In genomic region chr16:79844603-79845002, GRCh38 we compare ENCODE assay signal across 33 cellular contexts.
DNase-seq lines count a peak whose midpoint lies in the region; ATAC-seq and TF ChIP-seq lines count a peak whose summit lies in the region.
"Had no signal": no experiment of that assay in that cellular context is flagged by ENCODE, and none has a peak within 500 bp of the region (broad histone marks: within the 10 kb centered on the region; RNA-seq: fewer than 3 reads in every experiment).

No MANE protein-coding gene starts in this region.

- TF ChIP-seq POLR2A in esophagus squamous epithelium (IDR thresholded peaks at IDR 0.05), result no peak

- H2AFZ ChIP-seq in OCI-LY3 (ENCODE audit: low read depth, low read length), result no peak overlapping the region
- no peak overlapping the region for H2AFZ ChIP-seq in GM23248
- H2AFZ ChIP-seq: GM23338 had no signal

- H3K27me3 ChIP-seq in OCI-LY3 (ENCODE audit: low read depth, low read length), result no peaks in the 10 kb centered on the region
- no peaks in the 10 kb centered on the region for H3K27me3 ChIP-seq in esophagus squamous epithelium
- H3K27me3 ChIP-seq in GM23248 (replicated peaks; ENCODE audit: insufficient read depth), result no peaks in the 10 kb centered on the region
- H3K27me3 ChIP-seq: colonic mucosa, thyroid gland, vagina had no signal

- in situ Hi-C loops in GM23248 (cut with MboI), result no loop called here

- CTCF ChIA-PET in activated CD4-positive, alpha-beta T cell treated with anti-CD3 and anti-CD28 coated beads, Interleukin-2, amount 10 ng/mL, durations not matched to agents 7 days and 5 days (lab: Charles Lee), result no interaction called here

- H3K4me3 ChIP-seq in OCI-LY3 (ENCODE audit: low read length) (peak overlapping the region; percentile 74), esophagus squamous epithelium (no peak overlapping the region), GM23248 (no peak overlapping the region)
- H3K4me3 ChIP-seq: A549, cardiac muscle cell, colonic mucosa, GM23338, lung, psoas muscle, thyroid gland, vagina had no signal

- peak overlapping the region; percentile 48 for H3K27ac Mint-ChIP-seq in activated CD4-positive, alpha-beta T cell treated with anti-CD3 and anti-CD28 coated beads, Interleukin-2, amount 10 ng/mL, durations not matched to agents 7 days and 5 days
- H3K27ac Mint-ChIP-seq: activated naive CD8-positive, alpha-beta T cell; GM23338; naive thymus-derived CD8-positive, alpha-beta T cell had no signal

- peaks cover 3% of the 10 kb centered on the region for H3K36me3 Mint-ChIP-seq in activated CD4-positive, alpha-beta T cell treated with anti-CD3 and anti-CD28 coated beads, Interleukin-2, amount 10 ng/mL, durations not matched to agents 7 days and 5 days (ENCODE audit: low read depth)
- H3K36me3 Mint-ChIP-seq: activated naive CD8-positive, alpha-beta T cell; CD4-positive, alpha-beta memory T cell; naive thymus-derived CD8-positive, alpha-beta T cell had no signal

- H3K4me1 ChIP-seq in OCI-LY3 (ENCODE audit: low read length), result peaks cover 36% of the 10 kb centered on the region
- H3K4me1 ChIP-seq in esophagus squamous epithelium, result peaks cover 16 to 72% (median 29%) of the 10 kb centered on the region in 3 donors
- no peaks in the 10 kb centered on the region for H3K4me1 ChIP-seq in GM23248 (ENCODE audit: insufficient read depth)
- H3K4me1 ChIP-seq: A549, colonic mucosa, psoas muscle, thyroid gland had no signal

- POLR2A ChIA-PET in activated CD4-positive, alpha-beta T cell treated with anti-CD3 and anti-CD28 coated beads, Interleukin-2, amount 10 ng/mL, durations not matched to agents 7 days and 5 days (lab: Charles Lee), result interaction anchor here (1.1 kb wide), 1 partner anchor 227 kb away, joined by 4 read pairs; no protein-coding TSS in a partner anchor

- H4K20me1 ChIP-seq in OCI-LY3 (ENCODE audit: insufficient read depth, low read length) (no peaks in the 10 kb centered on the region), GM23248 (ENCODE audit: insufficient read depth) (no peaks in the 10 kb centered on the region)

- peak; percentile 7 for ATAC-seq in GM21367 (IDR thresholded peaks at IDR 0.05; ENCODE audit: unreplicated experiment)
- ATAC-seq in HG02938 (IDR thresholded peaks at IDR 0.05; ENCODE audit: unreplicated experiment), result no peak
- ATAC-seq: A549; GM23338; left cardiac atrium; naive thymus-derived CD8-positive, alpha-beta T cell; psoas muscle; sciatic nerve had no signal

- peak overlapping the region; percentile 73; the same call in 1 of the 2 replicates for H3K9ac ChIP-seq in OCI-LY3 (ENCODE audit: low read length)
- no peak overlapping the region for H3K9ac ChIP-seq in GM23248
- H3K9ac ChIP-seq: SK-N-SH had no signal

- intact Hi-C loops in esophagus squamous epithelium (cut with DNase I), result no loop called here

- H3K9me3 ChIP-seq in OCI-LY3 (ENCODE audit: insufficient read depth, low read length) (0 out of 2 replicates have a peak, but pooled peaks cover 7% of the 10 kb centered on the region), esophagus squamous epithelium (no peaks in the 10 kb centered on the region), GM23248 (ENCODE audit: low read depth) (no peaks in the 10 kb centered on the region)
- H3K9me3 ChIP-seq: A549, colonic mucosa, psoas muscle, SK-N-SH, thyroid gland, vagina had no signal

- H3K27ac ChIP-seq in OCI-LY3 (ENCODE audit: low read length), result peak overlapping the region; percentile 98
- peak overlapping the region in 3 of 4 donors; percentile 39 to 59 (median 58) for H3K27ac ChIP-seq in esophagus squamous epithelium
- H3K27ac ChIP-seq in GM23248, result no peak overlapping the region
- H3K27ac ChIP-seq: A549, cardiac muscle cell, colonic mucosa, psoas muscle, thyroid gland, vagina had no signal

- no peak for TF ChIP-seq CTCF in OCI-LY3 (IDR thresholded peaks at IDR 0.05; ENCODE audit: low read depth, low read length)
- TF ChIP-seq CTCF in esophagus squamous epithelium (IDR thresholded peaks at IDR 0.05), result no peak

- H3K4me2 ChIP-seq in OCI-LY3 (ENCODE audit: low read length) (peak overlapping the region; percentile 97), GM23248 (ENCODE audit: unreplicated experiment) (no peak overlapping the region)
- H3K4me2 ChIP-seq: A549, GM23338, SK-N-SH had no signal

- DNase-seq in activated CD4-positive, alpha-beta T cell treated with anti-CD3 and anti-CD28 coated beads, Interleukin-2, amount 10 ng/mL, durations not matched to agents 7 days and 5 days, result no peak
- DNase-seq in activated CD4-positive, alpha-beta T cell treated with anti-CD3 and anti-CD28 coated beads, Interleukin-2, amount 50 U/mL, for 4 hours, result no peak
- no peak for DNase-seq in esophagus squamous epithelium (lab: John Stamatoyannopoulos, UW)
- no peak for DNase-seq in GM23248
- DNase-seq in dedifferentiated amniotic fluid mesenchymal stem cell (ENCODE audit: extremely low spot score), result no peak
- DNase-seq: activated CD8-positive, alpha-beta memory T cell treated with anti-CD3 and anti-CD28 coated beads, Interleukin-2, amount 50 U/mL, for 48 hours; activated effector memory CD4-positive, alpha-beta T cell treated with Interleukin-2 at 50 U/mL for 16 hours; colonic mucosa; effector CD8-positive, alpha-beta T cell; hypothalamus; left cardiac atrium; naive thymus-derived CD8-positive, alpha-beta T cell; NCI-H1092 treated with DMSO at 0.1 percent for 48 hours; NCI-H187 treated with DMSO at 0.1 percent for 48 hours; NCI-H2171 treated with DMSO at 0.1 percent for 48 hours; NCI-H510A; occipital lobe; psoas muscle; SK-N-SH; stimulated activated CD4-positive, alpha-beta T cell treated with anti-CD3 and anti-CD28 coated beads, Interleukin-12 subunit alpha, Interleukin-12 subunit beta, amount 100 ng/mL, for 4 hours; stimulated activated CD4-positive, alpha-beta T cell treated with anti-CD3 and anti-CD28 coated beads, Interleukin-2, amount 100 ng/mL, for 48 hours; thyroid gland had no signal

- H3K79me2 ChIP-seq in OCI-LY3 (ENCODE audit: low read length), result no peaks in the 10 kb centered on the region
- no peaks in the 10 kb centered on the region for H3K79me2 ChIP-seq in GM23248 (ENCODE audit: insufficient read depth)

- no peaks in the 10 kb centered on the region for H3F3A ChIP-seq in GM23248 (ENCODE audit: insufficient read depth)

- no peak overlapping the region for H3K4me3 Mint-ChIP-seq in activated CD4-positive, alpha-beta T cell treated with anti-CD3 and anti-CD28 coated beads, Interleukin-2, amount 10 ng/mL, durations not matched to agents 7 days and 5 days
- H3K4me3 Mint-ChIP-seq: activated naive CD8-positive, alpha-beta T cell; CD4-positive, alpha-beta memory T cell; GM23338; naive thymus-derived CD8-positive, alpha-beta T cell had no signal

- H3K36me3 ChIP-seq in OCI-LY3 (replicated peaks; ENCODE audit: low read depth, low read length) (peaks cover 6% of the 10 kb centered on the region), esophagus squamous epithelium (no peaks in the 10 kb centered on the region), GM23248 (ENCODE audit: low read depth) (no peaks in the 10 kb centered on the region)
- H3K36me3 ChIP-seq: cardiac muscle cell, colonic mucosa, thyroid gland, vagina had no signal

- H3K9me2 ChIP-seq in GM23248 (ENCODE audit: insufficient read depth), result no peaks in the 10 kb centered on the region
- H3K9me2 ChIP-seq: SK-N-SH had no signal

- no peaks in the 10 kb centered on the region for H3K27me3 Mint-ChIP-seq in activated CD4-positive, alpha-beta T cell treated with anti-CD3 and anti-CD28 coated beads, Interleukin-2, amount 10 ng/mL, durations not matched to agents 7 days and 5 days

- H3K4me1 Mint-ChIP-seq in activated CD4-positive, alpha-beta T cell treated with anti-CD3 and anti-CD28 coated beads, Interleukin-2, amount 10 ng/mL, durations not matched to agents 7 days and 5 days, result peaks cover 39% of the 10 kb centered on the region
- H3K4me1 Mint-ChIP-seq: CD4-positive, alpha-beta memory T cell; GM23338 had no signal

- H3K9me3 Mint-ChIP-seq in activated CD4-positive, alpha-beta T cell treated with anti-CD3 and anti-CD28 coated beads, Interleukin-2, amount 10 ng/mL, durations not matched to agents 7 days and 5 days, result peaks cover 7% of the 10 kb centered on the region
- H3K9me3 Mint-ChIP-seq: GM23338; naive thymus-derived CD8-positive, alpha-beta T cell had no signal

- 90% methylated on average over 3 of the region's 3 CpGs; no CpG with 5 or more reads in 1 of the 2 donors for WGBS in esophagus squamous epithelium, 2 donors
- WGBS in GM23248 (ENCODE audit: low coverage in 1 of 2, low lambda C conversion rate in 2 of 2, missing lambda C conversion rate in 2 of 2), 2 experiments, result 22 to 38% methylated on average over 3 of the region's 3 CpGs
